In the genomic region with DNA sequence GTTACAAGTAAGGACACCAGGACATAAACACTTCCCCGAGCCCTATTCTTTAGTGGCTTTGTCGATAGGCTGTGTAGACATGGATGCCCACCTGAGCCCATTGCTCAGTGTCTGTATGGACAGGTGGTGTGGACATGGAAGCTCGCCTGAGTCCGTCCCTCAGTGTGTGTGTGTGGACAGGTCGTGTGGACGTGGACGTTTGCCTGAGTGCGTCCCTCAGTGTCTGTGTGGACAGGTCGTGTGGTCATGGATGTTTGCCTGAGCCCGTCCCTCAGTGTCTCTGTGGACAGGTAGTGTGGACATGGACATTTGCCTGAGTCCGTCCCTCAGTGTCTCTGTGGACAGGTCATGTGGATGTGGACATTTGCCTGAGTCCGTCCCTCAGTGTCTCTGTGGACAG, we compare ENCODE assay signal across 1 cellular context.
TF ChIP-seq lines count a peak whose summit lies in the region.

No MANE protein-coding gene starts in this region.

TF ChIP-seq in IMR-90, 13 proteins besides CTCF, POLR2A, EP300 and RAD21 (continued from another document):
- TF ChIP-seq, protein P1, sequence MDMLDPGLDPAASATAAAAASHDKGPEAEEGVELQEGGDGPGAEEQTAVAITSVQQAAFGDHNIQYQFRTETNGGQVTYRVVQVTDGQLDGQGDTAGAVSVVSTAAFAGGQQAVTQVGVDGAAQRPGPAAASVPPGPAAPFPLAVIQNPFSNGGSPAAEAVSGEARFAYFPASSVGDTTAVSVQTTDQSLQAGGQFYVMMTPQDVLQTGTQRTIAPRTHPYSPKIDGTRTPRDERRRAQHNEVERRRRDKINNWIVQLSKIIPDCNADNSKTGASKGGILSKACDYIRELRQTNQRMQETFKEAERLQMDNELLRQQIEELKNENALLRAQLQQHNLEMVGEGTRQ (IDR thresholded peaks at IDR 0.05; ENCODE audit: low read depth, low read length), result no peak
- TF ChIP-seq CHD1 (IDR thresholded peaks at IDR 0.05; ENCODE audit: low read depth, low read length) (no peak), SMC3 (IDR thresholded peaks at IDR 0.05; ENCODE audit: low read depth, low read length) (no peak), MXI1 (IDR thresholded peaks at IDR 0.05; ENCODE audit: borderline replicate concordance, low read depth, low read length) (no peak), MAFK (IDR thresholded peaks at IDR 0.05; ENCODE audit: low read depth, low read length) (no peak), CEBPB (IDR thresholded peaks at IDR 0.05; ENCODE audit: low read depth, low read length) (no peak), MAZ (IDR thresholded peaks at IDR 0.05; ENCODE audit: borderline replicate concordance, low read depth, low read length) (no peak), BHLHE40 (IDR thresholded peaks at IDR 0.05; ENCODE audit: low read depth, low read length) (no peak), NFE2L2 (IDR thresholded peaks at IDR 0.05; ENCODE audit: low read depth, low read length) (no peak), RCOR1 (IDR thresholded peaks at IDR 0.05; ENCODE audit: insufficient replicate concordance, low read length) (no peak)
